11 cellular contexts compared by ENCODE assay signal in genomic region chr2:85852078-85852790, GRCh38. TPM values are rescaled to one million over a fixed set of nuclear protein-coding genes. Genes with fewer than 3 reads are reported as not detected.
A peak's percentile ranks its signal among the peaks of the same experiment; 100 is the strongest.
DNase-seq lines count a peak whose midpoint lies in the region; ATAC-seq and TF ChIP-seq lines count a peak whose summit lies in the region.
"Had no signal": no experiment of that assay in that cellular context is flagged by ENCODE, and none has a peak within 500 bp of the region (broad histone marks: within the 10 kb centered on the region; RNA-seq: fewer than 3 reads in every experiment).

No MANE protein-coding gene starts in this region.

- H3K4me3 ChIP-seq in CD4-positive, alpha-beta memory T cell (ENCODE audit: low read length in 2 of 2), result peak overlapping the region; percentile 34 to 48
- no peak overlapping the region for H3K4me3 ChIP-seq in gastrocnemius medialis

- peaks cover 86% of the 10 kb centered on the region for H3K4me1 ChIP-seq in CD4-positive, alpha-beta memory T cell (ENCODE audit: insufficient read depth, low read length)
- H3K4me1 ChIP-seq in gastrocnemius medialis, result peaks cover 0 to 8% of the 10 kb centered on the region in 2 donors

- ATAC-seq in central memory CD8-positive, alpha-beta T cell (replicated peaks; ENCODE audit: extremely low read depth, poor library complexity, severe bottlenecking), result no peak
- ATAC-seq in gastrocnemius medialis (no peak), GM21423 (IDR thresholded peaks at IDR 0.05; ENCODE audit: unreplicated experiment) (no peak)

- peaks cover 0 to 2% (median 0%) of the 10 kb centered on the region in 8 donors for H3K9me3 Mint-ChIP-seq in CD4-positive, alpha-beta memory T cell
- H3K9me3 Mint-ChIP-seq in HFFc6, result no peaks in the 10 kb centered on the region
- H3K9me3 Mint-ChIP-seq in central memory CD8-positive, alpha-beta T cell, result peaks cover 11% of the 10 kb centered on the region

- no peaks in the 10 kb centered on the region for H3K27me3 Mint-ChIP-seq in CD4-positive, alpha-beta memory T cell
- H3K27me3 Mint-ChIP-seq in HFFc6 (ENCODE audit: insufficient read depth), result peaks cover 5% of the 10 kb centered on the region
- H3K27me3 Mint-ChIP-seq in central memory CD8-positive, alpha-beta T cell, result no peaks in the 10 kb centered on the region

- no peak for TF ChIP-seq CTCF in HFFc6 (IDR thresholded peaks at IDR 0.05)
- no peak for TF ChIP-seq CTCF in gastrocnemius medialis (IDR thresholded peaks at IDR 0.05 in 4 of 5, conservative IDR thresholded peaks at IDR 0.05 in 1 of 5)

- in situ Hi-C loops in gastrocnemius medialis (cut with MboI; ENCODE audit: low sequenced_read_pairs in 4 of 4), result no loop called here

- intact Hi-C loops in CD4-positive, alpha-beta memory T cell (cut with micrococcal nuclease), result no loop called here
- intact Hi-C loops in gastrocnemius medialis (cut with DNase I; ENCODE audit: low total_unique reads), result no loop called here

- POLR2A ChIA-PET in CD4-positive, alpha-beta memory T cell (lab: Charles Lee; ENCODE audit: partially characterized antibody), result interaction anchor here (1.2 to 6.9 kb wide), 13 partner anchors 8 to 589 kb away, joined by 5 to 140 read pairs (median 17); partner anchors contain the start of genes KDM3A, POLR1A, PTCD3 and ST3GAL5

- CTCF ChIA-PET in CD4-positive, alpha-beta memory T cell (lab: Charles Lee; ENCODE audit: partially characterized antibody), result interaction anchor here (1.6 to 8.8 kb wide), 7 partner anchors 11 to 227 kb away, joined by 3 to 96 read pairs (median 15); partner anchors contain the start of gene ST3GAL5

- TF ChIP-seq POLR2A in gastrocnemius medialis (IDR thresholded peaks at IDR 0.05), result no peak

- peak overlapping the region; percentile 98 to 100 (median 100) for H3K27ac Mint-ChIP-seq in CD4-positive, alpha-beta memory T cell
- peak overlapping the region; percentile 76 for H3K27ac Mint-ChIP-seq in HFFc6
- H3K27ac Mint-ChIP-seq in central memory CD8-positive, alpha-beta T cell (ENCODE audit: low read depth), result peak overlapping the region; percentile 98

- H3K27ac ChIP-seq in CD4-positive, alpha-beta memory T cell (ENCODE audit: low read depth, low read length), result peak overlapping the region; percentile 84
- H3K27ac ChIP-seq in gastrocnemius medialis, result peak overlapping the region; percentile 3 to 54 (median 37)

- H3K4me3 Mint-ChIP-seq in CD4-positive, alpha-beta memory T cell, result peak overlapping the region; percentile 82 to 92 (median 86)
- peak overlapping the region; percentile 75 for H3K4me3 Mint-ChIP-seq in HFFc6
- H3K4me3 Mint-ChIP-seq in central memory CD8-positive, alpha-beta T cell, result peak overlapping the region; percentile 82

- peaks cover 31 to 37% of the 10 kb centered on the region in 2 donors for H3K36me3 Mint-ChIP-seq in CD4-positive, alpha-beta memory T cell
- H3K36me3 Mint-ChIP-seq in HFFc6 (ENCODE audit: low read depth), result peaks cover 28% of the 10 kb centered on the region
- H3K36me3 Mint-ChIP-seq in central memory CD8-positive, alpha-beta T cell (ENCODE audit: insufficient read depth), result peaks cover 30% of the 10 kb centered on the region

- no peaks in the 10 kb centered on the region for H3K9me3 ChIP-seq in CD4-positive, alpha-beta memory T cell (ENCODE audit: control insufficient read depth in 1 of 2, low read length in 2 of 2)
- no peaks in the 10 kb centered on the region for H3K9me3 ChIP-seq in gastrocnemius medialis

- no peaks in the 10 kb centered on the region for H3K27me3 ChIP-seq in CD4-positive, alpha-beta memory T cell (ENCODE audit: insufficient read depth, low read length)
- H3K27me3 ChIP-seq in gastrocnemius medialis, result no peaks in the 10 kb centered on the region

- no peak for DNase-seq in CD4-positive, alpha-beta memory T cell
- DNase-seq in HFFc6 (no peak), gastrocnemius medialis (no peak), NCI-H2171 treated with DMSO at 0.1 percent for 48 hours (lab: John Stamatoyannopoulos, UW) (no peak), DMS53 treated with DMSO at 0.1 percent for 48 hours (lab: John Stamatoyannopoulos, UW; ENCODE audit: unreplicated experiment) (no peak)
- peak in 1 of 2 donors; percentile 11 for DNase-seq in central memory CD8-positive, alpha-beta T cell (ENCODE audit: low spot score in 2 of 2)
- DNase-seq in central memory CD4-positive, alpha-beta T cell, result no peak
- DNase-seq: activated gamma-delta T cell treated with Interleukin-2 at 50 U/mL for 16 hours; NCI-H2029 treated with DMSO at 0.1 percent for 48 hours; stimulated activated CD8-positive, alpha-beta memory T cell treated with anti-CD3 and anti-CD28 coated beads, Interleukin-4, amount 100 ng/mL, for 48 hours had no signal

- H3K4me1 Mint-ChIP-seq in CD4-positive, alpha-beta memory T cell, result peaks cover 62 to 84% (median 74%) of the 10 kb centered on the region in 4 donors
- H3K4me1 Mint-ChIP-seq in HFFc6 (ENCODE audit: low read depth), result peaks cover 31% of the 10 kb centered on the region
- H3K4me1 Mint-ChIP-seq in central memory CD8-positive, alpha-beta T cell, result peaks cover 65% of the 10 kb centered on the region

- peaks cover 2% of the 10 kb centered on the region for H3K36me3 ChIP-seq in CD4-positive, alpha-beta memory T cell (ENCODE audit: insufficient read depth, low read length)
- H3K36me3 ChIP-seq in gastrocnemius medialis, result peaks cover 0 to 10% of the 10 kb centered on the region in 2 donors

RNA-seq across cellular contexts. Expression of gene ST3GAL5, which starts 36.6 kb away (rescaled TPM):
- total RNA-seq in CD4-positive, alpha-beta memory T cell, result 10 to 100 TPM; 37.1 to 41.7 TPM
- polyA plus RNA-seq in CD4-positive, alpha-beta memory T cell, result 10 to 100 TPM in 1 of 2 donors, 1 to 10 TPM in 1; 8.0 to 13.3 TPM
- 10 to 100 TPM; 12.7 to 17.4 (median 15.2) TPM for total RNA-seq in HFFc6 (2021; fragmentation: NEBNext Ultra II Directional; extraction: Animal tissue kit (Norgen Biotek cat#: 25700))
- 10 to 100 TPM; 12.6 to 26.0 (median 21.8) TPM for total RNA-seq in gastrocnemius medialis

Comparison
In these comparisons a context has a peak if more than half of its experiments do, and no peak if none do; other contexts are left out.
1. H3K4me3 ChIP-seq: peak in CD4-positive, alpha-beta memory T cell (2 of 2); none in gastrocnemius medialis (0 of 4).
2. Peak in every context shown above with its lines, with median percentiles within 50 percentile points of each other: H3K27ac Mint-ChIP-seq and H3K4me3 Mint-ChIP-seq.